In the genomic region with DNA sequence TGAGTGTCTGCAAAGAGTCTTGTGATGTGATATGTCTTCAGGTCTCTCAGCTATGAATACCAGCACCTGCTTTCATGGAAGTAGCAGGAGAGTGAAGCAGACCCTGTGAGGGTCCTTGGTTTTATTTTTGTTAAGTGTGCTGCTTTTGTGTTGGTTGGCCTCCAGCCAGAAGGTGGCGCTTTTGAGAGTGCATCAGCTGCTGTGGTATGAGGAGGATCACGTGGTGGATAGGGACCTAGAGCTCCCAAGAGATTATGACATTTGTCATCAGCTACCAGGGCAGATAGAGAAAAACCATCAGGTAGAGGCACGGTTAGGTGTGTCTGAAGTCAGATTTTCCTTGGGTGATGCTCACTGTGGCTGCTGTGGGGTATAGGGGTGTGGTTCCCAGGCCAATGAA, we compare ENCODE assay signal across 12 cellular contexts.
DNase-seq lines count a peak whose midpoint lies in the region; ATAC-seq, FAIRE-seq and TF ChIP-seq lines count a peak whose summit lies in the region.
"Had no signal": no experiment of that assay in that cellular context is flagged by ENCODE, and none has a peak within 500 bp of the region (broad histone marks: within the 10 kb centered on the region; RNA-seq: fewer than 3 reads in every experiment).

No MANE protein-coding gene starts in this region.

- TF ChIP-seq CTCF in glutamatergic neuron (IDR thresholded peaks at IDR 0.05; ENCODE audit: partially characterized antibody, unreplicated experiment) = no peak

- ATAC-seq in GM18502 (IDR thresholded peaks at IDR 0.05; ENCODE audit: poor library complexity, unreplicated experiment) = peak; percentile 84
- peak; percentile 57 for ATAC-seq in GM21619 (IDR thresholded peaks at IDR 0.05; ENCODE audit: unreplicated experiment)
- ATAC-seq in esophagus mucosa = no peak
- ATAC-seq: mucosa of descending colon had no signal

- FAIRE-seq in frontal cortex (lab: Jason Lieb, UNC) = no peak
- FAIRE-seq: RCC 7860 had no signal

- no peak overlapping the region for H3K27ac Mint-ChIP-seq in glutamatergic neuron (ENCODE audit: unreplicated experiment)

- peaks cover 2% of the 10 kb centered on the region for H3K27me3 Mint-ChIP-seq in glutamatergic neuron (ENCODE audit: unreplicated experiment)

- H3K9me3 Mint-ChIP-seq in glutamatergic neuron (ENCODE audit: unreplicated experiment) = no peaks in the 10 kb centered on the region

- DNase-seq in NAMALWA (ENCODE audit: low spot score) (peak; percentile 69), glutamatergic neuron (peak; percentile 20), frontal cortex (ENCODE audit: low spot score in 2 of 2) (no peak), iPS-NIHi11 (ENCODE audit: low spot score) (no peak)
- DNase-seq in effector CD4-positive, alpha-beta T cell = no peak
- DNase-seq: activated effector memory CD4-positive, alpha-beta T cell treated with Interleukin-2 at 50 U/mL for 16 hours; GDM1 had no signal

- peaks cover 3% of the 10 kb centered on the region for H3K4me1 Mint-ChIP-seq in glutamatergic neuron (ENCODE audit: low read depth, unreplicated experiment)

- no peak overlapping the region for H3K4me3 Mint-ChIP-seq in glutamatergic neuron (ENCODE audit: unreplicated experiment)

- peaks cover 9% of the 10 kb centered on the region for H3K36me3 Mint-ChIP-seq in glutamatergic neuron (ENCODE audit: unreplicated experiment)

Comparison
In these comparisons a context has a peak if more than half of its experiments do, and no peak if none do; other contexts are left out.
1. DNase-seq: peak in NAMALWA (single experiment) and glutamatergic neuron (single experiment); none in effector CD4-positive, alpha-beta T cell (single experiment), frontal cortex (0 of 2) and iPS-NIHi11 (single experiment).